ENCODE assay signal across 1 cellular context in the genomic region with DNA sequence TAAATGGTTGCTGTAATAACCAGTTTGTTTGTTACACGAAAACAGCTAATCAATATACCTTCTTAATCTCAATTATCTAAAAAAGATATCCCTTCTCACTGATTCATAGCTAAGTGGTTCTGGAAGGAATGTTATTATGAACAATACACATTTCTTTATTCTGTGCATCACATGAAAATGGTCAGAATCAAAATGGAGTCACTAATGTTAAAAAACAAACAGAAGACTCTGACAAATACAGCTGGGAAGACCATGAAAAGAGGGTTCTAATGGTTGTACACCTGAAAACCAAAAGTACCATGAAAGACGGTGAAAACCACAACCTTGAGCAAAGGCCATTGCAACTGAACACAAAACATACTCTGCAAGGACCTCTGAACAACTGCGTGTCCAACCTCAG.
TF ChIP-seq lines count a peak whose summit lies in the region.

No MANE protein-coding gene starts in this region.

TF ChIP-seq in A549, 52 proteins besides CTCF, POLR2A, EP300 and RAD21:
- TF ChIP-seq FOSB (CRISPR knock-in tag; IDR thresholded peaks at IDR 0.05): 0 out of 2 replicates have a peak, but pooled peaks have one; percentile 62
- TF ChIP-seq, protein P1, sequence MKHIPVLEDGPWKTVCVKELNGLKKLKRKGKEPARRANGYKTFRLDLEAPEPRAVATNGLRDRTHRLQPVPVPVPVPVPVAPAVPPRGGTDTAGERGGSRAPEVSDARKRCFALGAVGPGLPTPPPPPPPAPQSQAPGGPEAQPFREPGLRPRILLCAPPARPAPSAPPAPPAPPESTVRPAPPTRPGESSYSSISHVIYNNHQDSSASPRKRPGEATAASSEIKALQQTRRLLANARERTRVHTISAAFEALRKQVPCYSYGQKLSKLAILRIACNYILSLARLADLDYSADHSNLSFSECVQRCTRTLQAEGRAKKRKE (CRISPR knock-in tag; IDR thresholded peaks at IDR 0.05; ENCODE audit: low read depth): peak; percentile 89
- TF ChIP-seq RARB (CRISPR knock-in tag; IDR thresholded peaks at IDR 0.05): 0 out of 2 replicates have a peak, but pooled peaks have one; percentile 15
- TF ChIP-seq EHF (CRISPR knock-in tag; IDR thresholded peaks at IDR 0.05): peak; percentile 91; the same call in 1 of the 2 replicates
- TF ChIP-seq ZNF302 (CRISPR knock-in tag; IDR thresholded peaks at IDR 0.05): peak; percentile 85
- peak; percentile 89; the same call in 1 of the 2 replicates for TF ChIP-seq HOXB5 (CRISPR knock-in tag; IDR thresholded peaks at IDR 0.05)
- TF ChIP-seq ZSCAN20 (CRISPR knock-in tag; IDR thresholded peaks at IDR 0.05): peak; percentile 94
- peak; percentile 93 for TF ChIP-seq HOXA7 (CRISPR knock-in tag; IDR thresholded peaks at IDR 0.05)
- peak; percentile 89 for TF ChIP-seq HOXB13 (CRISPR knock-in tag; IDR thresholded peaks at IDR 0.05; ENCODE audit: low read depth)
- peak; percentile 69; the same call in 1 of the 2 replicates for TF ChIP-seq HEYL (CRISPR knock-in tag; IDR thresholded peaks at IDR 0.05)
